9 cellular contexts compared by ENCODE assay signal in genomic region chr6:43495409-43495941, GRCh38. TPM values are rescaled to one million over a fixed set of nuclear protein-coding genes. Genes with fewer than 3 reads are reported as not detected.
DNase-seq lines count a peak whose midpoint lies in the region; ATAC-seq, FAIRE-seq and TF ChIP-seq lines count a peak whose summit lies in the region.
"Had no signal": no experiment of that assay in that cellular context is flagged by ENCODE, and none has a peak within 500 bp of the region (broad histone marks: within the 10 kb centered on the region; RNA-seq: fewer than 3 reads in every experiment).

No MANE protein-coding gene starts in this region.

- H3K9ac ChIP-seq in H1 (replicated peaks in 1 of 4; ENCODE audit: extremely low read depth in 1 of 4, low read depth in 3 of 4, low read length in 3 of 4) = no peak overlapping the region

- CTCF ChIA-PET in H1 (lab: Charles Lee; ENCODE audit: partially characterized antibody) = interaction anchor here (0.6 to 32.9 kb wide), 16 partner anchors 5 to 462 kb away, joined by 3 to 536 read pairs (median 6); partner anchors contain the start of genes DLK2, LRRC73, TJAP1 and ZNF318

- H3K4me1 ChIP-seq in H1 (replicated peaks in 1 of 4; ENCODE audit: control insufficient read depth in 3 of 4, insufficient read depth in 4 of 4, low read length in 3 of 4) (peaks cover 7 to 19% (median 11%) of the 10 kb centered on the region in 4 experiments), gastrocnemius medialis (peaks cover 12 to 31% of the 10 kb centered on the region in 2 donors)

- H2BK12ac ChIP-seq in H1 (ENCODE audit: low read depth, low read length) = peak overlapping the region; percentile 50; the same call in 1 of the 2 replicates

- H3K79me2 ChIP-seq in H1 (ENCODE audit: control insufficient read depth in 1 of 2, insufficient read depth in 2 of 2, low read length in 2 of 2) = peaks cover 4 to 42% of the 10 kb centered on the region in 2 experiments; a peak in 3 of 4 replicates

- H2BK20ac ChIP-seq in H1 (ENCODE audit: low read length) = 0 out of 2 replicates have a peak overlapping the region, but pooled peaks have one; percentile 3

- H2AFZ ChIP-seq in H1 (ENCODE audit: low read length) = no peak overlapping the region

- no peak overlapping the region for H3K14ac ChIP-seq in H1 (ENCODE audit: insufficient read length)

- H3K9me3 Mint-ChIP-seq in activated T-cell treated with anti-CD3 and anti-CD28 coated beads, Interleukin-2, amount 50 U/mL, for 72 hours = no peaks in the 10 kb centered on the region
- H3K9me3 Mint-ChIP-seq in stimulated activated effector memory CD8-positive, alpha-beta T cell treated with anti-CD3 and anti-CD28 coated beads, Interleukin-12 subunit alpha, Interleukin-12 subunit beta, amount 100 ng/mL, for 72 hours = no peaks in the 10 kb centered on the region

- H3K36me3 ChIP-seq in H1 (ENCODE audit: control insufficient read depth in 2 of 4, insufficient read depth in 4 of 4, low read length in 3 of 4) (peaks cover 11 to 23% (median 18%) of the 10 kb centered on the region in 4 experiments; a peak in 7 of 8 replicates), gastrocnemius medialis (peaks cover 0 to 29% of the 10 kb centered on the region in 2 donors)

- H3K79me1 ChIP-seq in H1 (ENCODE audit: low read depth, low read length) = peaks cover 19% of the 10 kb centered on the region; the same call in 1 of the 2 replicates

- 87% methylated on average over 3 of the region's 4 CpGs; no CpG with 5 or more reads in 1 of the 2 experiments for WGBS in H1 (ENCODE audit: extremely low coverage in 1 of 2, insufficient coverage in 1 of 2, insufficient read length in 1 of 2, insufficient replicate concordance in 2 of 2, low coverage in 1 of 2, low lambda C conversion rate in 2 of 2, missing lambda C conversion rate in 1 of 2), 2 experiments

- H3K4me2 ChIP-seq in H1 (ENCODE audit: insufficient read depth in 1 of 2, low read depth in 2 of 2, low read length in 2 of 2) = 0 out of 4 replicates have a peak overlapping the region, but pooled peaks of 1 of the 2 experiments have one; percentile 18

- peak overlapping the region; percentile 67 for H2BK5ac ChIP-seq in H1 (ENCODE audit: low read depth, low read length)

- no peak for TF ChIP-seq EP300 in H1 (IDR thresholded peaks at IDR 0.05; ENCODE audit: borderline replicate concordance in 1 of 2, low read depth in 2 of 2, low read length in 2 of 2)

- no peak for DNase-seq in activated T-cell treated with anti-CD3 and anti-CD28 coated beads, Interleukin-2, amount 50 U/mL, for 72 hours
- no peak for DNase-seq in activated T-cell treated with anti-CD3 and anti-CD28 coated beads, Interleukin-2, amount 50 U/mL, for 48 hours
- peak; percentile 40 for DNase-seq in NCI-H69 (lab: John Stamatoyannopoulos, UW)
- no peak for DNase-seq in H1 (ENCODE audit: low read depth in 1 of 2, low spot score in 2 of 2)
- DNase-seq in stimulated activated effector memory CD8-positive, alpha-beta T cell treated with anti-CD3 and anti-CD28 coated beads, Interleukin-12 subunit alpha, Interleukin-12 subunit beta, amount 100 ng/mL, for 72 hours (ENCODE audit: low spot score in 2 of 2) = no peak
- DNase-seq in DMS114 treated with DMSO at 0.1 percent for 48 hours (lab: John Stamatoyannopoulos, UW; ENCODE audit: unreplicated experiment) = no peak
- no peak for DNase-seq in gastrocnemius medialis

- no peak overlapping the region for H4K5ac ChIP-seq in H1 (ENCODE audit: insufficient read length, low read depth, low read length)

- in situ Hi-C loops in gastrocnemius medialis (cut with MboI; ENCODE audit: low sequenced_read_pairs in 4 of 4) = no loop called here

- H2BK120ac ChIP-seq in H1 (replicated peaks; ENCODE audit: low read depth, low read length) = no peak overlapping the region

- TF ChIP-seq POLR2A in H1 (IDR thresholded peaks at IDR 0.05; ENCODE audit: control extremely low read depth in 1 of 2, low read depth in 2 of 2, low read length in 2 of 2) = no peak
- TF ChIP-seq POLR2A in gastrocnemius medialis (IDR thresholded peaks at IDR 0.05) = no peak

- H3K36me3 Mint-ChIP-seq in activated T-cell treated with anti-CD3 and anti-CD28 coated beads, Interleukin-2, amount 50 U/mL, for 72 hours (ENCODE audit: insufficient read depth in 2 of 2) = peaks cover 0 to 4% of the 10 kb centered on the region in 2 donors
- peaks cover 36% of the 10 kb centered on the region for H3K36me3 Mint-ChIP-seq in stimulated activated effector memory CD8-positive, alpha-beta T cell treated with anti-CD3 and anti-CD28 coated beads, Interleukin-12 subunit alpha, Interleukin-12 subunit beta, amount 100 ng/mL, for 72 hours

- H3K4me3 ChIP-seq in H1 (ENCODE audit: extremely low read depth in 1 of 4, insufficient read depth in 2 of 4, low read depth in 3 of 4, low read length in 4 of 4) = no peak overlapping the region
- H3K4me3 ChIP-seq in gastrocnemius medialis = no peak overlapping the region

- no peaks in the 10 kb centered on the region for H3K23me2 ChIP-seq in H1 (ENCODE audit: low read depth, low read length)

- FAIRE-seq in H1 (lab: Jason Lieb, UNC) = no peak

- H3K4me3 Mint-ChIP-seq in activated T-cell treated with anti-CD3 and anti-CD28 coated beads, Interleukin-2, amount 50 U/mL, for 72 hours = no peak overlapping the region
- peak overlapping the region; percentile 14 for H3K4me3 Mint-ChIP-seq in stimulated activated effector memory CD8-positive, alpha-beta T cell treated with anti-CD3 and anti-CD28 coated beads, Interleukin-12 subunit alpha, Interleukin-12 subunit beta, amount 100 ng/mL, for 72 hours

- no peak for ATAC-seq in activated T-cell treated with anti-CD3 and anti-CD28 coated beads, Interleukin-2, amount 50 U/mL, for 72 hours (replicated peaks in 1 of 2)
- ATAC-seq in stimulated activated effector memory CD8-positive, alpha-beta T cell treated with anti-CD3 and anti-CD28 coated beads, Interleukin-12 subunit alpha, Interleukin-12 subunit beta, amount 100 ng/mL, for 72 hours = peak; percentile 48
- no peak for ATAC-seq in GM21619 (IDR thresholded peaks at IDR 0.05; ENCODE audit: unreplicated experiment)
- no peak for ATAC-seq in gastrocnemius medialis

- no peak overlapping the region for H3K4ac ChIP-seq in H1 (replicated peaks; ENCODE audit: insufficient read length, low read depth, low read length)

- no peak for TF ChIP-seq RAD21 in H1 (IDR thresholded peaks at IDR 0.05 in 1 of 2, conservative IDR thresholded peaks at IDR 0.05 in 1 of 2; ENCODE audit: low read depth in 2 of 2, low read length in 2 of 2)

- 0 out of 2 replicates have a peak overlapping the region, but pooled peaks have one; percentile 65 for H2AK5ac ChIP-seq in H1 (ENCODE audit: low read depth, low read length)

- H3K18ac ChIP-seq in H1 (ENCODE audit: extremely low read depth, low read length) = no peak overlapping the region

- no peak overlapping the region for H2BK15ac ChIP-seq in H1 (ENCODE audit: low read length)

- no peaks in the 10 kb centered on the region for H3K27me3 ChIP-seq in H1 (replicated peaks in 1 of 4; ENCODE audit: control insufficient read depth in 3 of 4, extremely low read depth in 1 of 4, insufficient read depth in 3 of 4, low read length in 3 of 4)
- H3K27me3 ChIP-seq in gastrocnemius medialis = no peaks in the 10 kb centered on the region

- no peak overlapping the region for H4K91ac ChIP-seq in H1 (replicated peaks; ENCODE audit: insufficient read length, low read length)

- H3K27me3 Mint-ChIP-seq in activated T-cell treated with anti-CD3 and anti-CD28 coated beads, Interleukin-2, amount 50 U/mL, for 72 hours (ENCODE audit: low read depth) = no peaks in the 10 kb centered on the region

- POLR2A ChIA-PET in H1 (lab: Charles Lee; ENCODE audit: partially characterized antibody) = interaction anchor here (0.6 to 5.6 kb wide), 11 partner anchors 9 to 52 kb away, joined by 3 to 27 read pairs (median 4); partner anchors contain the start of genes DLK2, LRRC73 and TJAP1

- H4K20me1 ChIP-seq in H1 (replicated peaks in 1 of 2; ENCODE audit: control insufficient read depth in 1 of 2, insufficient read depth in 2 of 2, low read length in 2 of 2) = peaks cover 10 to 24% of the 10 kb centered on the region in 2 experiments

- TF ChIP-seq CTCF in H1 (IDR thresholded peaks at IDR 0.05; ENCODE audit: control extremely low read depth in 1 of 3, insufficient read depth in 1 of 3, low read depth in 1 of 3, low read length in 3 of 3) (peak in 1 of 3 experiments; percentile 12; a peak in 1 of 4 replicates), gastrocnemius medialis (IDR thresholded peaks at IDR 0.05 in 4 of 5, conservative IDR thresholded peaks at IDR 0.05 in 1 of 5) (no peak)

- H3K4me1 Mint-ChIP-seq in activated T-cell treated with anti-CD3 and anti-CD28 coated beads, Interleukin-2, amount 50 U/mL, for 72 hours (ENCODE audit: low read depth) = peaks cover 27% of the 10 kb centered on the region
- H3K4me1 Mint-ChIP-seq in stimulated activated effector memory CD8-positive, alpha-beta T cell treated with anti-CD3 and anti-CD28 coated beads, Interleukin-12 subunit alpha, Interleukin-12 subunit beta, amount 100 ng/mL, for 72 hours = peaks cover 32% of the 10 kb centered on the region

- H3K9me3 ChIP-seq in H1 (ENCODE audit: insufficient read depth in 2 of 2, low read depth in 1 of 2, low read length in 1 of 2) = no peaks in the 10 kb centered on the region
- H3K9me3 ChIP-seq in gastrocnemius medialis = no peaks in the 10 kb centered on the region

- peak overlapping the region; percentile 0; the same call in 1 of the 2 replicates for H4K8ac ChIP-seq in H1 (ENCODE audit: extremely low read depth, insufficient read depth, low read length)

- no peak overlapping the region for H3K23ac ChIP-seq in H1 (ENCODE audit: insufficient read length)

- H3K27ac ChIP-seq in H1 (ENCODE audit: low read depth, low read length) = no peak overlapping the region
- H3K27ac ChIP-seq in gastrocnemius medialis = no peak overlapping the region

- intact Hi-C loops in gastrocnemius medialis (cut with DNase I; ENCODE audit: low total_unique reads) = no loop called here

- peak overlapping the region; percentile 67 for H3K27ac Mint-ChIP-seq in activated T-cell treated with anti-CD3 and anti-CD28 coated beads, Interleukin-2, amount 50 U/mL, for 72 hours
- peak overlapping the region; percentile 91 for H3K27ac Mint-ChIP-seq in stimulated activated effector memory CD8-positive, alpha-beta T cell treated with anti-CD3 and anti-CD28 coated beads, Interleukin-12 subunit alpha, Interleukin-12 subunit beta, amount 100 ng/mL, for 72 hours

- H3K56ac ChIP-seq in H1 (replicated peaks; ENCODE audit: insufficient read length, low read depth, low read length) = no peak overlapping the region

RNA-seq across cellular contexts. Expression of gene LRRC73, which starts 14.7 kb away (rescaled TPM):
- under 1 TPM; 0.32 to 0.43 TPM for total RNA-seq in activated T-cell treated with anti-CD3 and anti-CD28 coated beads, Interleukin-2, amount 50 U/mL, for 72 hours
- total RNA-seq in H1 (2021; fragmentation: NEBNext Ultra II Directional; extraction: Animal tissue kit (Norgen Biotek cat#: 25700)) = 0.26 and 0.69 TPM in 2 replicates
- polyA plus RNA-seq in H1 (2011; rRNA removed) = 0.24 and 0.25 TPM in 2 replicates
- polyA plus RNA-seq in H1 (2011; cell fraction: cytosol; rRNA removed) = 0.22 TPM
- 0.21 TPM for polyA plus RNA-seq in H1 (2011; cell fraction: nucleus; rRNA removed)
- 0.15 to 0.60 TPM (median 0.34 TPM) in 4 replicates for polyA plus RNA-seq in H1 (2012, experiment 1 of 2)
- polyA plus RNA-seq in H1 (2012, experiment 2 of 2) = 0.45 TPM
- 0.24 TPM for polyA plus RNA-seq in H1 (2013, experiment 1 of 2)
- 0.20 TPM for polyA plus RNA-seq in H1 (2013, experiment 2 of 2)
- polyA minus RNA-seq in H1 (2011; rRNA and poly(A)+ RNA removed) = 0.22 TPM in 2 replicates
- 0.88 TPM for polyA minus RNA-seq in H1 (2011; cell fraction: cytosol; rRNA and poly(A)+ RNA removed)
- 1.1 TPM for polyA minus RNA-seq in H1 (2011; cell fraction: nucleus; rRNA and poly(A)+ RNA removed)
- total RNA-seq in gastrocnemius medialis = not detected
- total RNA-seq: mononuclear cell had no signal

RNA-seq across cellular contexts. Expression of gene TJAP1, which starts 18.1 kb away (rescaled TPM):
- 10 to 100 TPM; 68.6 to 77.2 TPM for total RNA-seq in activated T-cell treated with anti-CD3 and anti-CD28 coated beads, Interleukin-2, amount 50 U/mL, for 72 hours
- 36.8 and 40.4 TPM in 2 replicates for total RNA-seq in H1 (2021; fragmentation: NEBNext Ultra II Directional; extraction: Animal tissue kit (Norgen Biotek cat#: 25700))
- 30.7 and 50.1 TPM in 2 replicates for polyA plus RNA-seq in H1 (2011; rRNA removed)
- polyA plus RNA-seq in H1 (2011; cell fraction: cytosol; rRNA removed) = 31.0 TPM
- polyA plus RNA-seq in H1 (2011; cell fraction: nucleus; rRNA removed) = 80.4 TPM
- polyA plus RNA-seq in H1 (2012, experiment 1 of 2) = 25.7 to 35.7 TPM (median 33.7 TPM) in 4 replicates
- 28.5 TPM for polyA plus RNA-seq in H1 (2012, experiment 2 of 2)
- 29.1 TPM for polyA plus RNA-seq in H1 (2013, experiment 1 of 2)
- 26.5 TPM for polyA plus RNA-seq in H1 (2013, experiment 2 of 2)
- 15.9 and 17.5 TPM in 2 replicates for polyA minus RNA-seq in H1 (2011; rRNA and poly(A)+ RNA removed)
- 14.8 TPM for polyA minus RNA-seq in H1 (2011; cell fraction: cytosol; rRNA and poly(A)+ RNA removed)
- polyA minus RNA-seq in H1 (2011; cell fraction: nucleus; rRNA and poly(A)+ RNA removed) = 19.9 TPM
- 10 to 100 TPM; 28.8 to 45.2 (median 37.7) TPM for total RNA-seq in gastrocnemius medialis

RNA-seq across cellular contexts. Expression of gene YIPF3, which starts 21.3 kb away (rescaled TPM):
- 10 to 100 TPM; 63.9 to 64.4 TPM for total RNA-seq in activated T-cell treated with anti-CD3 and anti-CD28 coated beads, Interleukin-2, amount 50 U/mL, for 72 hours
- 77.2 and 78.2 TPM in 2 replicates for total RNA-seq in H1 (2021; fragmentation: NEBNext Ultra II Directional; extraction: Animal tissue kit (Norgen Biotek cat#: 25700))
- 225 and 284 TPM in 2 replicates for polyA plus RNA-seq in H1 (2011; rRNA removed)
- polyA plus RNA-seq in H1 (2011; cell fraction: cytosol; rRNA removed) = 102 TPM
- 180 TPM for polyA plus RNA-seq in H1 (2011; cell fraction: nucleus; rRNA removed)
- 60.3 to 108 TPM (median 95.2 TPM) in 4 replicates for polyA plus RNA-seq in H1 (2012, experiment 1 of 2)
- 104 TPM for polyA plus RNA-seq in H1 (2012, experiment 2 of 2)
- polyA plus RNA-seq in H1 (2013, experiment 1 of 2) = 104 TPM
- 125 TPM for polyA plus RNA-seq in H1 (2013, experiment 2 of 2)
- polyA minus RNA-seq in H1 (2011; rRNA and poly(A)+ RNA removed) = 222 and 265 TPM in 2 replicates
- 35.6 TPM for polyA minus RNA-seq in H1 (2011; cell fraction: cytosol; rRNA and poly(A)+ RNA removed)
- polyA minus RNA-seq in H1 (2011; cell fraction: nucleus; rRNA and poly(A)+ RNA removed) = 64.4 TPM
- 10 to 100 TPM; 55.6 to 97.9 (median 73.5) TPM for total RNA-seq in gastrocnemius medialis

RNA-seq across cellular contexts. Expression of gene POLR1C, which starts 21.4 kb away (rescaled TPM):
- 10 to 100 TPM; 39.1 to 42.4 TPM for total RNA-seq in activated T-cell treated with anti-CD3 and anti-CD28 coated beads, Interleukin-2, amount 50 U/mL, for 72 hours
- total RNA-seq in H1 (2021; fragmentation: NEBNext Ultra II Directional; extraction: Animal tissue kit (Norgen Biotek cat#: 25700)) = 46.9 and 49.6 TPM in 2 replicates
- polyA plus RNA-seq in H1 (2011; rRNA removed) = 30.0 and 42.9 TPM in 2 replicates
- polyA plus RNA-seq in H1 (2011; cell fraction: cytosol; rRNA removed) = 54.2 TPM
- polyA plus RNA-seq in H1 (2011; cell fraction: nucleus; rRNA removed) = 51.8 TPM
- polyA plus RNA-seq in H1 (2012, experiment 1 of 2) = 54.6 to 78.8 TPM (median 68.8 TPM) in 4 replicates
- 25.7 TPM for polyA plus RNA-seq in H1 (2012, experiment 2 of 2)
- polyA plus RNA-seq in H1 (2013, experiment 1 of 2) = 31.6 TPM
- polyA plus RNA-seq in H1 (2013, experiment 2 of 2) = 28.6 TPM
- polyA minus RNA-seq in H1 (2011; rRNA and poly(A)+ RNA removed) = 65.4 and 67.9 TPM in 2 replicates
- polyA minus RNA-seq in H1 (2011; cell fraction: cytosol; rRNA and poly(A)+ RNA removed) = 16.7 TPM
- 23.0 TPM for polyA minus RNA-seq in H1 (2011; cell fraction: nucleus; rRNA and poly(A)+ RNA removed)
- total RNA-seq in gastrocnemius medialis = 10 to 100 TPM; 13.4 to 25.1 (median 16.7) TPM

RNA-seq across cellular contexts. Expression of gene DLK2, which starts 40.1 kb away (rescaled TPM):
- total RNA-seq in activated T-cell treated with anti-CD3 and anti-CD28 coated beads, Interleukin-2, amount 50 U/mL, for 72 hours = 1 to 10 TPM; 1.6 to 2.6 TPM
- 0.37 and 0.67 TPM in 2 replicates for total RNA-seq in H1 (2021; fragmentation: NEBNext Ultra II Directional; extraction: Animal tissue kit (Norgen Biotek cat#: 25700))
- 0.80 and 1.6 TPM in 2 replicates for polyA plus RNA-seq in H1 (2011; rRNA removed)
- polyA plus RNA-seq in H1 (2011; cell fraction: cytosol; rRNA removed) = 1.0 TPM
- 1.2 TPM for polyA plus RNA-seq in H1 (2011; cell fraction: nucleus; rRNA removed)
- 0.25 to 0.88 TPM (median 0.55 TPM) in 4 replicates for polyA plus RNA-seq in H1 (2012, experiment 1 of 2)
- 1.2 TPM for polyA plus RNA-seq in H1 (2012, experiment 2 of 2)
- 0.47 TPM for polyA plus RNA-seq in H1 (2013, experiment 1 of 2)
- polyA plus RNA-seq in H1 (2013, experiment 2 of 2) = 0.37 TPM
- 0.15 and 0.22 TPM in 2 replicates for polyA minus RNA-seq in H1 (2011; rRNA and poly(A)+ RNA removed)
- not detected for polyA minus RNA-seq in H1 (2011; cell fraction: cytosol; rRNA and poly(A)+ RNA removed)
- polyA minus RNA-seq in H1 (2011; cell fraction: nucleus; rRNA and poly(A)+ RNA removed) = not detected
- under 1 TPM in 1 of 4 donors, not detected in 3; 0.20 TPM for total RNA-seq in gastrocnemius medialis
